Comparison of ENCODE assay signal across 22 cellular contexts in the genomic region with DNA sequence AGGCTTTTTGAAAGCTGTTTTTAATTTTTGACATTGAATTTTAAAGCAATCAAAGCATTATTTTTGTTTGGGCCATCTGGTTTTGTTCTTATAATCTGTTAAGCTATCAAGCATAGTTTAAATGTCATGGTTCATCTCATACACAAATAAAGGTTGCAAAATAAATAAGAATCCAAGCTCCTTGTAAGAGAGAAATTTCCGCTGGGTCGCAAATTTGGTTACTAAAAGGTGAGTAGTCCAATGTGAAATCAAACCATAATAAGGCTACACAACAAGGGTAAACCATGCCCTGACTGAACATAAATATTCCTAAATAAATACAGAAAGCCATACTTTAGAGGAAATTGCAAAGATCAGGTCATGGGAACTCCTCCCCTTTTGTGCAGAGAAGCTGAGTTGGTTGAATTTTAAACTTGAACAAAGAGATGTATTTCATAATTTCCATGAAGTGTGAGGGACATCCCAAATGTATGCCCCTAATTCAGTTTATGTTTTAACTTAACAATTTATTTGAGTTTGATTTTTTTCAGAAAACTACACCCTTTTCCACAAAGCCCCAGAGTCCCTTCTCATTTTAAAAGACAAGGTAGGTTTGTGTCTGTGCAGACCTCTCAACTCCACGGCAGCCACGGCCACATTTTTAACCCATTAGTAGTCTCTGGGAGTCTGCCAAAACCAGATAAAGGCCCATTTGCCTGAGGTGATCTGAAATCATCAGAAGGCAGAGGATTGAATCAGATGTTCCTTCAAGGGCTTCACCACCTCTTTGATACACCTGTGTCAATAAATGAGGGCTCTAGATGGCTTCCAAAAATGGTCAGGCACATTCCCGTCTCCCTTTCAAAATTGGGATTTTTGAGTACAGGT.
DNase-seq lines count a peak whose midpoint lies in the region; ATAC-seq, FAIRE-seq and TF ChIP-seq lines count a peak whose summit lies in the region.
"Had no signal": no experiment of that assay in that cellular context is flagged by ENCODE, and none has a peak within 500 bp of the region (broad histone marks: within the 10 kb centered on the region; RNA-seq: fewer than 3 reads in every experiment).

No MANE protein-coding gene starts in this region.

- ATAC-seq in A549 (peak; percentile 45 to 54; a peak in 5 of 6 replicates), GM21529 (IDR thresholded peaks at IDR 0.05; ENCODE audit: unreplicated experiment) (no peak), GM21390 (IDR thresholded peaks at IDR 0.05; ENCODE audit: unreplicated experiment) (no peak), GM18867 (IDR thresholded peaks at IDR 0.05; ENCODE audit: unreplicated experiment) (no peak)
- ATAC-seq: heart right ventricle, sciatic nerve, upper lobe of right lung had no signal

- 0 out of 3 replicates have a peak overlapping the region, but pooled peaks have one; percentile 0 for H3K4me3 ChIP-seq in A549
- H3K4me3 ChIP-seq: esophagus muscularis mucosa, heart right ventricle, stomach, upper lobe of right lung had no signal

- TF ChIP-seq EP300 in A549 (IDR thresholded peaks at IDR 0.05), result peak in 1 of 2 experiments; percentile 59; a peak in 3 of 5 replicates

- TF ChIP-seq POLR2A in A549 (IDR thresholded peaks at IDR 0.05; ENCODE audit: low read length), result no peak

- peaks cover 73% of the 10 kb centered on the region for H3K4me1 ChIP-seq in A549
- H3K4me1 ChIP-seq: esophagus muscularis mucosa, stomach, upper lobe of right lung had no signal

- 3% methylated on average over 5 of the region's 5 CpGs for WGBS in A549 (ENCODE audit: missing lambda C conversion rate)

- peak overlapping the region; percentile 85 to 88 for H3K27ac ChIP-seq in A549
- H3K27ac ChIP-seq: brain microvascular endothelial cell, esophagus muscularis mucosa, heart right ventricle, stomach, upper lobe of right lung had no signal

- no peak; a peak in 1 of 5 replicates for TF ChIP-seq RAD21 in A549 (conservative IDR thresholded peaks at IDR 0.05 in 1 of 2, IDR thresholded peaks at IDR 0.05 in 1 of 2)

- no peaks in the 10 kb centered on the region for H3K9me3 ChIP-seq in A549
- H3K9me3 ChIP-seq: esophagus muscularis mucosa, heart right ventricle, stomach, upper lobe of right lung had no signal

- no peak for FAIRE-seq in A549 (lab: Jason Lieb, UNC)

- peak overlapping the region; percentile 81 for H3K27ac Mint-ChIP-seq in endothelial cell (ENCODE audit: unreplicated experiment)
- H3K27ac Mint-ChIP-seq: activated naive CD4-positive, alpha-beta T cell treated with anti-CD3 and anti-CD28 coated beads, Interleukin-2, amount 10 ng/mL, durations not matched to agents 7 days and 5 days; CD4-positive, alpha-beta T cell; dendritic cell treated with granulocyte-macrophage colony-stimulating factor and Interleukin-4, amounts not matched to agents 40 ng/mL and 50 ng/mL, for 4 days had no signal

- TF ChIP-seq CTCF in A549 (IDR thresholded peaks at IDR 0.05) (no peak), endothelial cell (IDR thresholded peaks at IDR 0.05; ENCODE audit: unreplicated experiment) (no peak)

- POLR2A ChIA-PET in A549 (lab: Yijun Ruan, JAX), result interaction anchor here (1.4 kb wide), 1 partner anchor 97 kb away, joined by 5 read pairs; no protein-coding TSS in a partner anchor

- no peaks in the 10 kb centered on the region for H3K36me3 Mint-ChIP-seq in endothelial cell (ENCODE audit: low read depth, unreplicated experiment)
- H3K36me3 Mint-ChIP-seq: activated naive CD4-positive, alpha-beta T cell treated with anti-CD3 and anti-CD28 coated beads, Interleukin-2, amount 10 ng/mL, durations not matched to agents 7 days and 5 days had no signal

- CTCF ChIA-PET in A549 (lab: Yijun Ruan, JAX), result interaction anchor here (1.2 kb wide), 1 partner anchor 9 kb away, joined by 3 read pairs; no protein-coding TSS in a partner anchor

- H3K4me2 ChIP-seq in A549, result peak overlapping the region; percentile 72

- H3K4me1 Mint-ChIP-seq in endothelial cell (ENCODE audit: unreplicated experiment), result peaks cover 23% of the 10 kb centered on the region
- H3K4me1 Mint-ChIP-seq: activated naive CD4-positive, alpha-beta T cell treated with anti-CD3 and anti-CD28 coated beads, Interleukin-2, amount 10 ng/mL, durations not matched to agents 7 days and 5 days had no signal

- peak; percentile 18 to 80 for DNase-seq in A549 (ENCODE audit: low read depth in 1 of 2, low spot score in 1 of 2)
- DNase-seq in HK-2 (ENCODE audit: unreplicated experiment), result peak; percentile 17
- peak; percentile 64 for DNase-seq in RPMI7951 (ENCODE audit: low read depth)
- DNase-seq in endothelial cell (ENCODE audit: low spot score), result no peak
- DNase-seq in DMS153 (lab: John Stamatoyannopoulos, UW), result no peak
- DNase-seq: activated CD4-positive, alpha-beta T cell treated with anti-CD3 and anti-CD28 coated beads for 48 hours; activated naive CD4-positive, alpha-beta T cell treated with anti-CD3 and anti-CD28 coated beads, Interleukin-2, amount 10 ng/mL, durations not matched to agents 7 days and 5 days; activated T-cell treated with anti-CD3 and anti-CD28 coated beads for 4 hours; brain microvascular endothelial cell; CD4-positive, alpha-beta T cell; heart right ventricle; NCI-H1436; NCI-H2227 treated with DMSO at 0.1 percent for 48 hours; stomach; T-helper 9 cell; upper lobe of right lung had no signal

- H3K4me3 Mint-ChIP-seq in endothelial cell (ENCODE audit: unreplicated experiment), result no peak overlapping the region
- H3K4me3 Mint-ChIP-seq: activated naive CD4-positive, alpha-beta T cell treated with anti-CD3 and anti-CD28 coated beads, Interleukin-2, amount 10 ng/mL, durations not matched to agents 7 days and 5 days; CD4-positive, alpha-beta T cell; dendritic cell treated with granulocyte-macrophage colony-stimulating factor and Interleukin-4, amounts not matched to agents 40 ng/mL and 50 ng/mL, for 4 days had no signal

- no peaks in the 10 kb centered on the region for H3K9me3 Mint-ChIP-seq in endothelial cell (ENCODE audit: unreplicated experiment)
- H3K9me3 Mint-ChIP-seq: activated naive CD4-positive, alpha-beta T cell treated with anti-CD3 and anti-CD28 coated beads, Interleukin-2, amount 10 ng/mL, durations not matched to agents 7 days and 5 days; CD4-positive, alpha-beta T cell; dendritic cell treated with granulocyte-macrophage colony-stimulating factor and Interleukin-4, amounts not matched to agents 40 ng/mL and 50 ng/mL, for 4 days had no signal

- H3K27me3 Mint-ChIP-seq in endothelial cell (ENCODE audit: unreplicated experiment), result no peaks in the 10 kb centered on the region

TF ChIP-seq in A549, 52 proteins besides CTCF, POLR2A, EP300 and RAD21:
- no peak for TF ChIP-seq CHD2 (IDR thresholded peaks at IDR 0.05; ENCODE audit: low read length, partially characterized antibody)
- TF ChIP-seq MAFK (IDR thresholded peaks at IDR 0.05; ENCODE audit: partially characterized antibody), result peak; percentile 7
- no peak for TF ChIP-seq NR3C1 (IDR thresholded peaks at IDR 0.05)
- no peak for TF ChIP-seq FOXS1 (CRISPR knock-in tag; IDR thresholded peaks at IDR 0.05)
- peak; percentile 53 for TF ChIP-seq JUNB (IDR thresholded peaks at IDR 0.05)
- TF ChIP-seq GATA3 (IDR thresholded peaks at IDR 0.05; ENCODE audit: borderline replicate concordance), result peak; percentile 64; the same call in 1 of the 2 replicates
- TF ChIP-seq, protein P1, sequence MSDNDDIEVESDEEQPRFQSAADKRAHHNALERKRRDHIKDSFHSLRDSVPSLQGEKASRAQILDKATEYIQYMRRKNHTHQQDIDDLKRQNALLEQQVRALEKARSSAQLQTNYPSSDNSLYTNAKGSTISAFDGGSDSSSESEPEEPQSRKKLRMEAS (IDR thresholded peaks at IDR 0.05), result peak; percentile 20; the same call in 1 of the 2 replicates
- TF ChIP-seq POLR2AphosphoS2 (conservative IDR thresholded peaks at IDR 0.05; ENCODE audit: low read length), result no peak
- peak in 1 of 2 experiments; percentile 67; a peak in 2 of 5 replicates for TF ChIP-seq JUN (IDR thresholded peaks at IDR 0.05)
- peak in 1 of 2 experiments; percentile 26; a peak in 1 of 4 replicates for TF ChIP-seq CEBPB (IDR thresholded peaks at IDR 0.05)
- TF ChIP-seq SMC3 (IDR thresholded peaks at IDR 0.05), result 0 out of 3 replicates have a peak, but pooled peaks have one; percentile 10
- TF ChIP-seq FOSL2 (IDR thresholded peaks at IDR 0.05), result peak; percentile 27; the same call in 1 of the 2 replicates
- TF ChIP-seq FOSL2 (CRISPR knock-in tag; IDR thresholded peaks at IDR 0.05), result peak; percentile 36; the same call in 1 of the 2 replicates

Comparison
In these comparisons a context has a peak if more than half of its experiments do, and no peak if none do; other contexts are left out.
1. ATAC-seq: peak in A549 (2 of 2); none in GM21529 (single experiment), GM21390 (single experiment) and GM18867 (single experiment).
2. DNase-seq: peak in A549 (2 of 2), HK-2 (single experiment) and RPMI7951 (single experiment); none in endothelial cell (single experiment) and DMS153 (single experiment).